ENCODE assay signal across 8 cellular contexts in genomic region chr11:111541209-111542061, GRCh38. TPM values are rescaled to one million over a fixed set of nuclear protein-coding genes. Genes with fewer than 3 reads are reported as not detected.
DNase-seq lines count a peak whose midpoint lies in the region; ATAC-seq and TF ChIP-seq lines count a peak whose summit lies in the region.

No MANE protein-coding gene starts in this region.

- no peaks in the 10 kb centered on the region for H3K4me1 ChIP-seq in parathyroid adenoma

- no peaks in the 10 kb centered on the region for H3K9me3 Mint-ChIP-seq in activated naive CD8-positive, alpha-beta T cell treated with anti-CD3 and anti-CD28 coated beads, Interleukin-2, amount 10 ng/mL, durations not matched to agents 7 days and 5 days

- no peaks in the 10 kb centered on the region for H3K79me2 ChIP-seq in parathyroid adenoma

- no peak overlapping the region for H3K9ac ChIP-seq in parathyroid adenoma

- peak overlapping the region; percentile 69 for H3K27ac Mint-ChIP-seq in activated naive CD8-positive, alpha-beta T cell treated with anti-CD3 and anti-CD28 coated beads, Interleukin-2, amount 10 ng/mL, durations not matched to agents 7 days and 5 days

- H3K27ac ChIP-seq in parathyroid adenoma, result peak overlapping the region; percentile 49

- H3K9me3 ChIP-seq in parathyroid adenoma (ENCODE audit: control insufficient read depth, low read length), result no peaks in the 10 kb centered on the region

- peaks cover 5% of the 10 kb centered on the region for H3K27me3 Mint-ChIP-seq in activated naive CD8-positive, alpha-beta T cell treated with anti-CD3 and anti-CD28 coated beads, Interleukin-2, amount 10 ng/mL, durations not matched to agents 7 days and 5 days

- peaks cover 49% of the 10 kb centered on the region for H3K4me1 Mint-ChIP-seq in activated naive CD8-positive, alpha-beta T cell treated with anti-CD3 and anti-CD28 coated beads, Interleukin-2, amount 10 ng/mL, durations not matched to agents 7 days and 5 days

- H2AFZ ChIP-seq in parathyroid adenoma, result peak overlapping the region; percentile 83

- peak overlapping the region; percentile 44 for H3K4me3 ChIP-seq in parathyroid adenoma (ENCODE audit: low read depth, low read length)

- H3K27me3 ChIP-seq in parathyroid adenoma (ENCODE audit: control insufficient read depth, insufficient read depth, low read length), result no peaks in the 10 kb centered on the region

- DNase-seq in activated effector memory CD4-positive, alpha-beta T cell treated with anti-CD3 and anti-CD28 coated beads, Interleukin-2, amount 50 U/mL, for 16 hours, result peak; percentile 63
- DNase-seq in activated effector memory CD4-positive, alpha-beta T cell treated with Interleukin-2 at 50 U/mL for 16 hours, result no peak
- DNase-seq in activated naive CD8-positive, alpha-beta T cell treated with anti-CD3 and anti-CD28 coated beads, Interleukin-2, amount 10 ng/mL, durations not matched to agents 7 days and 5 days, result peak; percentile 55
- peak; percentile 73 for DNase-seq in left cardiac atrium

- peaks cover 23% of the 10 kb centered on the region for H3K36me3 Mint-ChIP-seq in activated naive CD8-positive, alpha-beta T cell treated with anti-CD3 and anti-CD28 coated beads, Interleukin-2, amount 10 ng/mL, durations not matched to agents 7 days and 5 days

- TF ChIP-seq CTCF in parathyroid adenoma (IDR thresholded peaks at IDR 0.05), result no peak

- POLR2A ChIA-PET in activated naive CD8-positive, alpha-beta T cell treated with anti-CD3 and anti-CD28 coated beads, Interleukin-2, amount 10 ng/mL, durations not matched to agents 7 days and 5 days (lab: Charles Lee), result interaction anchor here (0.7 to 3.6 kb wide), 5 partner anchors 9 to 39 kb away, joined by 3 to 35 read pairs (median 6); partner anchors contain the start of genes BTG4 and HOATZ

- peak overlapping the region; percentile 86 for H3K4me3 Mint-ChIP-seq in activated naive CD8-positive, alpha-beta T cell treated with anti-CD3 and anti-CD28 coated beads, Interleukin-2, amount 10 ng/mL, durations not matched to agents 7 days and 5 days

- ATAC-seq in activated naive CD8-positive, alpha-beta T cell treated with anti-CD3 and anti-CD28 coated beads, Interleukin-2, amount 10 ng/mL, durations not matched to agents 7 days and 5 days (ENCODE audit: low read depth), result no peak
- ATAC-seq in left cardiac atrium, result peak; percentile 62 to 75
- no peak for ATAC-seq in GM21528 (IDR thresholded peaks at IDR 0.05; ENCODE audit: low FRiP score, unreplicated experiment)
- ATAC-seq in GM21619 (IDR thresholded peaks at IDR 0.05; ENCODE audit: unreplicated experiment), result no peak
- ATAC-seq in HG03196 (IDR thresholded peaks at IDR 0.05; ENCODE audit: unreplicated experiment), result no peak

- H3K36me3 ChIP-seq in parathyroid adenoma (ENCODE audit: control insufficient read depth, insufficient read depth, low read length), result no peaks in the 10 kb centered on the region

- intact Hi-C loops in left cardiac atrium (cut with DNase I), result no loop called here

- H3K4me2 ChIP-seq in parathyroid adenoma (ENCODE audit: low read length), result peak overlapping the region; percentile 65

RNA-seq across cellular contexts. Expression of gene LAYN, which starts 0.9 kb away (rescaled TPM):
- total RNA-seq in activated naive CD8-positive, alpha-beta T cell treated with anti-CD3 and anti-CD28 coated beads, Interleukin-2, amount 10 ng/mL, durations not matched to agents 7 days and 5 days, result 10 to 100 TPM; 24.0 to 27.0 TPM
- total RNA-seq in left cardiac atrium, result 1 to 10 TPM; 3.5 to 5.8 TPM

RNA-seq across cellular contexts. Expression of gene HOATZ, which starts 26.9 kb away (rescaled TPM):
- total RNA-seq in activated naive CD8-positive, alpha-beta T cell treated with anti-CD3 and anti-CD28 coated beads, Interleukin-2, amount 10 ng/mL, durations not matched to agents 7 days and 5 days, result not detected
- not detected for total RNA-seq in left cardiac atrium

RNA-seq across cellular contexts. Expression of gene BTG4, which starts 29.2 kb away (rescaled TPM):
- total RNA-seq in activated naive CD8-positive, alpha-beta T cell treated with anti-CD3 and anti-CD28 coated beads, Interleukin-2, amount 10 ng/mL, durations not matched to agents 7 days and 5 days, result under 1 TPM in 1 of 2 experiments, not detected in 1; 0.31 TPM
- total RNA-seq in left cardiac atrium, result not detected

Comparison
In these comparisons a context has a peak if more than half of its experiments do, and no peak if none do; other contexts are left out.
1. ATAC-seq: peak in left cardiac atrium (2 of 2); none in activated naive CD8-positive, alpha-beta T cell treated with anti-CD3 and anti-CD28 coated beads, Interleukin-2, amount 10 ng/mL, durations not matched to agents 7 days and 5 days (single experiment), GM21528 (single experiment), GM21619 (single experiment) and HG03196 (single experiment).